Comparison of ENCODE assay signal across 1 cellular context in genomic region chr19:42389899-42390298, GRCh38.
TF ChIP-seq lines count a peak whose summit lies in the region.

CNFN (minus strand) TSS chr19:42390297; CDS start chr19:42389037, 1,260 bp downstream.

TF ChIP-seq in GM23338, 12 proteins besides CTCF, POLR2A, EP300 and RAD21 (continued from another document):
- TF ChIP-seq ETS1 (IDR thresholded peaks at IDR 0.05) (no peak), EZH2phosphoT487 (IDR thresholded peaks at IDR 0.05; ENCODE audit: unreplicated experiment) (no peak), NANOG (IDR thresholded peaks at IDR 0.05; ENCODE audit: borderline replicate concordance) (no peak), POLR2AphosphoS5 (IDR thresholded peaks at IDR 0.05; ENCODE audit: low read depth) (no peak), STAT1 (IDR thresholded peaks at IDR 0.05; ENCODE audit: unreplicated experiment) (no peak)
- TF ChIP-seq, protein P1, sequence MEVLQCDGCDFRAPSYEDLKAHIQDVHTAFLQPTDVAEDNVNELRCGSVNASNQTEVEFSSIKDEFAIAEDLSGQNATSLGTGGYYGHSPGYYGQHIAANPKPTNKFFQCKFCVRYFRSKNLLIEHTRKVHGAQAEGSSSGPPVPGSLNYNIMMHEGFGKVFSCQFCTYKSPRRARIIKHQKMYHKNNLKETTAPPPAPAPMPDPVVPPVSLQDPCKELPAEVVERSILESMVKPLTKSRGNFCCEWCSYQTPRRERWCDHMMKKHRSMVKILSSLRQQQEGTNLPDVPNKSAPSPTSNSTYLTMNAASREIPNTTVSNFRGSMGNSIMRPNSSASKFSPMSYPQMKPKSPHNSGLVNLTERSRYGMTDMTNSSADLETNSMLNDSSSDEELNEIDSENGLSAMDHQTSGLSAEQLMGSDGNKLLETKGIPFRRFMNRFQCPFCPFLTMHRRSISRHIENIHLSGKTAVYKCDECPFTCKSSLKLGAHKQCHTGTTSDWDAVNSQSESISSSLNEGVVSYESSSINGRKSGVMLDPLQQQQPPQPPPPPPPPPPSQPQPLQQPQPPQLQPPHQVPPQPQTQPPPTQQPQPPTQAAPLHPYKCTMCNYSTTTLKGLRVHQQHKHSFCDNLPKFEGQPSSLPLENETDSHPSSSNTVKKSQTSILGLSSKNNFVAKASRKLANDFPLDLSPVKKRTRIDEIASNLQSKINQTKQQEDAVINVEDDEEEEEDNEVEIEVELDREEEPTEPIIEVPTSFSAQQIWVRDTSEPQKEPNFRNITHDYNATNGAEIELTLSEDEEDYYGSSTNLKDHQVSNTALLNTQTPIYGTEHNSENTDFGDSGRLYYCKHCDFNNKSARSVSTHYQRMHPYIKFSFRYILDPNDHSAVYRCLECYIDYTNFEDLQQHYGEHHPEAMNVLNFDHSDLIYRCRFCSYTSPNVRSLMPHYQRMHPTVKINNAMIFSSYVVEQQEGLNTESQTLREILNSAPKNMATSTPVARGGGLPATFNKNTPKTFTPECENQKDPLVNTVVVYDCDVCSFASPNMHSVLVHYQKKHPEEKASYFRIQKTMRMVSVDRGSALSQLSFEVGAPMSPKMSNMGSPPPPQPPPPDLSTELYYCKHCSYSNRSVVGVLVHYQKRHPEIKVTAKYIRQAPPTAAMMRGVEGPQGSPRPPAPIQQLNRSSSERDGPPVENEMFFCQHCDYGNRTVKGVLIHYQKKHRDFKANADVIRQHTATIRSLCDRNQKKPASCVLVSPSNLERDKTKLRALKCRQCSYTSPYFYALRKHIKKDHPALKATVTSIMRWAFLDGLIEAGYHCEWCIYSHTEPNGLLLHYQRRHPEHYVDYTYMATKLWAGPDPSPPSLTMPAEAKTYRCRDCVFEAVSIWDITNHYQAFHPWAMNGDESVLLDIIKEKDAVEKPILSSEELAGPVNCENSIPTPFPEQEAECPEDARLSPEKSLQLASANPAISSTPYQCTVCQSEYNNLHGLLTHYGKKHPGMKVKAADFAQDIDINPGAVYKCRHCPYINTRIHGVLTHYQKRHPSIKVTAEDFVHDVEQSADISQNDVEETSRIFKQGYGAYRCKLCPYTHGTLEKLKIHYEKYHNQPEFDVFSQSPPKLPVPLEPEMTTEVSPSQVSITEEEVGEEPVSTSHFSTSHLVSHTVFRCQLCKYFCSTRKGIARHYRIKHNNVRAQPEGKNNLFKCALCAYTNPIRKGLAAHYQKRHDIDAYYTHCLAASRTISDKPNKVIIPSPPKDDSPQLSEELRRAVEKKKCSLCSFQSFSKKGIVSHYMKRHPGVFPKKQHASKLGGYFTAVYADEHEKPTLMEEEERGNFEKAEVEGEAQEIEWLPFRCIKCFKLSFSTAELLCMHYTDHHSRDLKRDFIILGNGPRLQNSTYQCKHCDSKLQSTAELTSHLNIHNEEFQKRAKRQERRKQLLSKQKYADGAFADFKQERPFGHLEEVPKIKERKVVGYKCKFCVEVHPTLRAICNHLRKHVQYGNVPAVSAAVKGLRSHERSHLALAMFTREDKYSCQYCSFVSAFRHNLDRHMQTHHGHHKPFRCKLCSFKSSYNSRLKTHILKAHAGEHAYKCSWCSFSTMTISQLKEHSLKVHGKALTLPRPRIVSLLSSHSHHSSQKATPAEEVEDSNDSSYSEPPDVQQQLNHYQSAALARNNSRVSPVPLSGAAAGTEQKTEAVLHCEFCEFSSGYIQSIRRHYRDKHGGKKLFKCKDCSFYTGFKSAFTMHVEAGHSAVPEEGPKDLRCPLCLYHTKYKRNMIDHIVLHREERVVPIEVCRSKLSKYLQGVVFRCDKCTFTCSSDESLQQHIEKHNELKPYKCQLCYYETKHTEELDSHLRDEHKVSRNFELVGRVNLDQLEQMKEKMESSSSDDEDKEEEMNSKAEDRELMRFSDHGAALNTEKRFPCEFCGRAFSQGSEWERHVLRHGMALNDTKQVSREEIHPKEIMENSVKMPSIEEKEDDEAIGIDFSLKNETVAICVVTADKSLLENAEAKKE (CRISPR knock-in tag; IDR thresholded peaks at IDR 0.05), result no peak
